2 cellular contexts compared by ENCODE assay signal in genomic region chr1:205678286-205679111, GRCh38.
TF ChIP-seq lines count a peak whose summit lies in the region.

No MANE protein-coding gene starts in this region.

TF ChIP-seq in endothelial cell of umbilical vein, 7 proteins besides CTCF, POLR2A, EP300 and RAD21 (continued from another document):
- TF ChIP-seq POLR2AphosphoS5 (IDR thresholded peaks at IDR 0.05; ENCODE audit: insufficient read depth, low read depth, low read length) (no peak), MYC (IDR thresholded peaks at IDR 0.05; ENCODE audit: low read depth, low read length) (no peak)

TF ChIP-seq in GM12891, 5 proteins besides CTCF, POLR2A, EP300 and RAD21 (continued from another document):
- no peak for TF ChIP-seq POU2F2 (IDR thresholded peaks at IDR 0.05; ENCODE audit: low read depth, low read length)
